Comparison of ENCODE assay signal across 9 cellular contexts in genomic region chr4:680565-680930, GRCh38. TPM values are rescaled to one million over a fixed set of nuclear protein-coding genes. Genes with fewer than 3 reads are reported as not detected.
DNase-seq lines count a peak whose midpoint lies in the region; TF ChIP-seq lines count a peak whose summit lies in the region.
"Had no signal": no experiment of that assay in that cellular context is flagged by ENCODE, and none has a peak within 500 bp of the region (broad histone marks: within the 10 kb centered on the region; RNA-seq: fewer than 3 reads in every experiment).

No MANE protein-coding gene starts in this region.

- H3K36me3 Mint-ChIP-seq in H9 (ENCODE audit: insufficient read depth in 1 of 3, low read depth in 3 of 3) (no peaks in the 10 kb centered on the region; a peak in 3 of 7 replicates), brain (no peaks in the 10 kb centered on the region)

- intact Hi-C loops in OCI-LY7 (cut with micrococcal nuclease; ENCODE audit: unreplicated experiment) = no loop called here

- no peak overlapping the region for H3K56ac ChIP-seq in H9 (ENCODE audit: insufficient read length, low read depth, low read length)

- no peaks in the 10 kb centered on the region; a peak in 1 of 5 replicates for H3K9me3 Mint-ChIP-seq in H9
- H3K9me3 Mint-ChIP-seq in brain = no peaks in the 10 kb centered on the region

- no peak overlapping the region for H2AK5ac ChIP-seq in H9 (ENCODE audit: insufficient read length, low read length)

- no peak overlapping the region for H2BK5ac ChIP-seq in H9 (ENCODE audit: insufficient read length, low read length)

- H3K4me3 ChIP-seq in AG04450 (ENCODE audit: low read depth, low read length) (peak overlapping the region; percentile 66), mesodermal cell (ENCODE audit: extremely low read depth, insufficient read depth, low read length, poor library complexity, severe bottlenecking) (peak overlapping the region; percentile 41), OCI-LY7 (ENCODE audit: low read depth, low read length, poor library complexity, severe bottlenecking) (no peak overlapping the region), MG63 (no peak overlapping the region)

- H3K9ac ChIP-seq in H9 (ENCODE audit: extremely low read depth, insufficient read length, low read length) = no peak overlapping the region

- H3T11ph ChIP-seq in H9 (ENCODE audit: low read length) = no peak overlapping the region

- H2BK12ac ChIP-seq in H9 (ENCODE audit: insufficient read length, low read depth, low read length) = no peak overlapping the region

- H3K23me2 ChIP-seq in H9 (ENCODE audit: insufficient read length, low read depth, low read length, poor library complexity, severe bottlenecking) = peaks cover 5% of the 10 kb centered on the region

- H3K4me3 Mint-ChIP-seq in H9 = peak overlapping the region; percentile 54 to 75
- H3K4me3 Mint-ChIP-seq in brain = peak overlapping the region in 4 of 5 experiments; percentile 22 to 65 (median 52)

- H2AFZ ChIP-seq in H9 (ENCODE audit: low read length) (no peak overlapping the region), OCI-LY7 (ENCODE audit: low read length) (no peak overlapping the region)

- H4K20me1 ChIP-seq in H9 (ENCODE audit: control insufficient read depth, insufficient read depth, insufficient read length) = no peaks in the 10 kb centered on the region
- H4K20me1 ChIP-seq in OCI-LY7 (ENCODE audit: insufficient read depth, low read length) = no peaks in the 10 kb centered on the region

- H3K27ac Mint-ChIP-seq in H9 (no peak overlapping the region), brain (no peak overlapping the region)

- no peaks in the 10 kb centered on the region for H3K36me3 ChIP-seq in mesodermal cell (ENCODE audit: control insufficient read depth, insufficient read depth, low read length)
- H3K36me3 ChIP-seq in OCI-LY7 (ENCODE audit: insufficient read depth, low read length) = no peaks in the 10 kb centered on the region
- no peaks in the 10 kb centered on the region for H3K36me3 ChIP-seq in MG63

- CTCF ChIA-PET in AG04450 (lab: Charles Lee) (no interaction called here), OCI-LY7 (lab: Charles Lee; ENCODE audit: unreplicated experiment) (no interaction called here)

- no peak overlapping the region for H3K18ac ChIP-seq in H9 (ENCODE audit: insufficient read length, low read depth, low read length)

- H3K4me1 ChIP-seq in H9 (ENCODE audit: insufficient read depth, low read length) = no peaks in the 10 kb centered on the region
- H3K4me1 ChIP-seq in mesodermal cell (ENCODE audit: control insufficient read depth, insufficient read depth, low read length, poor library complexity, severe bottlenecking) = peaks cover 7% of the 10 kb centered on the region
- peaks cover 30% of the 10 kb centered on the region for H3K4me1 ChIP-seq in OCI-LY7 (ENCODE audit: insufficient read depth, low read length, poor library complexity, severe bottlenecking)

- no peak overlapping the region for H4K91ac ChIP-seq in H9 (ENCODE audit: insufficient read length, low read depth, low read length)

- no peak overlapping the region for H2BK120ac ChIP-seq in H9 (ENCODE audit: low read depth, low read length, poor library complexity, severe bottlenecking)

- H3K27ac ChIP-seq in AG04450 (ENCODE audit: low read depth, low read length) (no peak overlapping the region), H9 (ENCODE audit: insufficient read length, low read depth, low read length) (no peak overlapping the region), mesodermal cell (ENCODE audit: low read depth, low read length, severe bottlenecking) (no peak overlapping the region), OCI-LY7 (ENCODE audit: low read depth, low read length, poor library complexity, severe bottlenecking) (no peak overlapping the region)

- DNase-seq in AG04450 (ENCODE audit: low read depth, low spot score) = no peak
- DNase-seq in H9 = peak; percentile 53
- DNase-seq in GM03348 (ENCODE audit: low spot score) = no peak
- no peak for DNase-seq in Kasumi-1 (lab: John Stamatoyannopoulos, UW)
- DNase-seq in OCI-LY7 (ENCODE audit: low spot score) = no peak
- DNase-seq in MG63 = no peak

- H3K79me1 ChIP-seq in H9 (ENCODE audit: insufficient read depth, low read depth, low read length, poor library complexity, severe bottlenecking) = no peaks in the 10 kb centered on the region

- no peak overlapping the region for H3K4ac ChIP-seq in H9 (ENCODE audit: low read depth, low read length)

- POLR2A ChIA-PET in AG04450 (lab: Yijun Ruan, JAX) (interaction anchor here (0.6 kb wide), 1 partner anchor 48 kb away, joined by 9 read pairs; no protein-coding TSS in a partner anchor), OCI-LY7 (lab: Charles Lee) (no interaction called here)

- no peak overlapping the region for H3K14ac ChIP-seq in H9 (ENCODE audit: insufficient read depth, low read length)

- H2BK15ac ChIP-seq in H9 (ENCODE audit: low read depth, low read length) = no peak overlapping the region

- H3K27me3 Mint-ChIP-seq in H9 (ENCODE audit: low read depth) = peaks cover 13% of the 10 kb centered on the region
- H3K27me3 Mint-ChIP-seq in brain = peaks cover 8% of the 10 kb centered on the region

- H3K27me3 ChIP-seq in AG04450 (ENCODE audit: control insufficient read depth, insufficient read depth, low read length) (no peaks in the 10 kb centered on the region), H9 (ENCODE audit: insufficient read depth, low read length) (no peaks in the 10 kb centered on the region), MG63 (no peaks in the 10 kb centered on the region)

- peaks cover 2 to 20% of the 10 kb centered on the region in 2 experiments for H3K4me1 Mint-ChIP-seq in H9
- peaks cover 10% of the 10 kb centered on the region for H3K4me1 Mint-ChIP-seq in brain

- H3K4me2 ChIP-seq in H9 (ENCODE audit: insufficient read depth, insufficient read length, low read length) = peak overlapping the region; percentile 53
- no peak overlapping the region for H3K4me2 ChIP-seq in OCI-LY7 (ENCODE audit: low read length)

- H4K8ac ChIP-seq in H9 (replicated peaks; ENCODE audit: insufficient read length, low read depth, low read length) = no peak overlapping the region

- H4K5ac ChIP-seq in H9 (ENCODE audit: insufficient read length, low read depth, low read length) = no peak overlapping the region

- H3K79me2 ChIP-seq in H9 (ENCODE audit: insufficient read depth, low read length) (no peaks in the 10 kb centered on the region), OCI-LY7 (ENCODE audit: insufficient read depth, low read depth, low read length) (no peaks in the 10 kb centered on the region)

- TF ChIP-seq CTCF in AG04450 (IDR thresholded peaks at IDR 0.05; ENCODE audit: low read depth, low read length) (no peak), H9 (conservative IDR thresholded peaks at IDR 0.05) (no peak), brain (conservative IDR thresholded peaks at IDR 0.05) (no peak), OCI-LY7 (conservative IDR thresholded peaks at IDR 0.05; ENCODE audit: low read length) (no peak)

- BruUV-seq in OCI-LY7 (replicated peaks; lab: Mats Ljungman, UMichigan) = no TSS peak

- no peak overlapping the region for H2BK20ac ChIP-seq in H9 (ENCODE audit: low read depth, low read length, poor library complexity, severe bottlenecking)

- WGBS in H9 (ENCODE audit: extremely low coverage, insufficient read length, low lambda C conversion rate) = no CpG with 5 or more reads among the region's 15 CpGs
- WGBS in mesodermal cell (ENCODE audit: insufficient coverage in 2 of 2), 2 experiments = 58 to 63% methylated on average over 11 of the region's 15 CpGs

- H3K9me2 ChIP-seq in OCI-LY7 (ENCODE audit: insufficient read depth, low read length) = no peaks in the 10 kb centered on the region

- H3K9me3 ChIP-seq in AG04450 (ENCODE audit: control insufficient read depth, insufficient read depth, low read length) (peaks cover under 1% of the 10 kb centered on the region; the same call in 1 of the 2 replicates), H9 (ENCODE audit: control insufficient read depth, low read depth, low read length) (no peaks in the 10 kb centered on the region), mesodermal cell (ENCODE audit: control insufficient read depth, low read length) (no peaks in the 10 kb centered on the region), OCI-LY7 (ENCODE audit: low read length) (no peaks in the 10 kb centered on the region), MG63 (no peaks in the 10 kb centered on the region)

- no peak overlapping the region for H3K23ac ChIP-seq in H9 (ENCODE audit: insufficient read length, low read depth, low read length)

RNA-seq across cellular contexts. Expression of gene MYL5, which starts 6.2 kb away (rescaled TPM):
- polyA plus RNA-seq in AG04450 (2011; rRNA removed) = 12.3 and 13.0 TPM in 2 replicates
- 4.6 and 8.0 TPM in 2 replicates for polyA minus RNA-seq in AG04450 (2011; rRNA and poly(A)+ RNA removed)
- total RNA-seq in H9 (2021) = 18.0 and 18.4 TPM in 2 replicates
- polyA plus RNA-seq in brain (ENCODE audit: insufficient read depth, low read depth, low replicate concordance) = 11.6 TPM
- 7.4 TPM for polyA plus RNA-seq in mesodermal cell (2013, experiment 1 of 2)
- 7.5 TPM for polyA plus RNA-seq in mesodermal cell (2013, experiment 2 of 2)
- total RNA-seq in OCI-LY7 (2014; rRNA removed; shearing (Covaris generic)) = 23.0 and 24.4 TPM in 2 replicates
- total RNA-seq in OCI-LY7 (2022) = 62.2 and 67.4 TPM in 2 replicates
- total RNA-seq in MG63 (2014; rRNA removed; shearing (Covaris generic); ENCODE audit: low replicate concordance) = 1.2 TPM in 1 of 2 replicates, not detected in the other

RNA-seq across cellular contexts. Expression of gene ATP5ME, which starts 6.5 kb away (rescaled TPM):
- polyA plus RNA-seq in AG04450 (2011; rRNA removed) (262 and 313 TPM in 2 replicates), brain (ENCODE audit: insufficient read depth, low read depth, low replicate concordance) (717 TPM)
- polyA minus RNA-seq in AG04450 (2011; rRNA and poly(A)+ RNA removed) = 57.6 and 68.0 TPM in 2 replicates
- total RNA-seq in H9 (2021) (425 and 433 TPM in 2 replicates), OCI-LY7 (2022) (276 and 359 TPM in 2 replicates)
- 302 TPM for polyA plus RNA-seq in mesodermal cell (2013, experiment 1 of 2)
- polyA plus RNA-seq in mesodermal cell (2013, experiment 2 of 2) = 291 TPM
- total RNA-seq in OCI-LY7 (2014; rRNA removed; shearing (Covaris generic)) = 388 and 420 TPM in 2 replicates
- total RNA-seq in MG63 (2014; rRNA removed; shearing (Covaris generic); ENCODE audit: low replicate concordance) = 183 TPM in 1 of 2 replicates, not detected in the other

RNA-seq across cellular contexts. Expression of gene SLC49A3, which starts 8.4 kb away (rescaled TPM):
- polyA plus RNA-seq in AG04450 (2011; rRNA removed) (0.11 TPM in 1 of 2 replicates, not detected in the other), brain (ENCODE audit: insufficient read depth, low read depth, low replicate concordance) (1.0 TPM)
- polyA minus RNA-seq in AG04450 (2011; rRNA and poly(A)+ RNA removed) = not detected in 2 replicates
- total RNA-seq in H9 (2021) (6.8 and 6.9 TPM in 2 replicates), OCI-LY7 (2022) (not detected in 2 replicates)
- polyA plus RNA-seq in mesodermal cell (2013, experiment 1 of 2) = 2.2 TPM
- polyA plus RNA-seq in mesodermal cell (2013, experiment 2 of 2) = 1.6 TPM
- not detected in 2 replicates for total RNA-seq in OCI-LY7 (2014; rRNA removed; shearing (Covaris generic))
- 0.49 TPM in 1 of 2 replicates, not detected in the other for total RNA-seq in MG63 (2014; rRNA removed; shearing (Covaris generic); ENCODE audit: low replicate concordance)
- total RNA-seq: NCI-H460 had no signal

RNA-seq across cellular contexts. Expression of gene PCGF3, which starts 25.1 kb away (rescaled TPM):
- polyA plus RNA-seq in AG04450 (2011; rRNA removed) (37.2 and 44.2 TPM in 2 replicates), brain (ENCODE audit: insufficient read depth, low read depth, low replicate concordance) (27.6 TPM)
- 49.1 and 74.2 TPM in 2 replicates for polyA minus RNA-seq in AG04450 (2011; rRNA and poly(A)+ RNA removed)
- total RNA-seq in H9 (2021) (42.6 and 43.1 TPM in 2 replicates), OCI-LY7 (2022) (45.9 and 50.2 TPM in 2 replicates)
- 56.3 TPM for polyA plus RNA-seq in mesodermal cell (2013, experiment 1 of 2)
- polyA plus RNA-seq in mesodermal cell (2013, experiment 2 of 2) = 51.8 TPM
- total RNA-seq in OCI-LY7 (2014; rRNA removed; shearing (Covaris generic)) = 33.8 and 43.7 TPM in 2 replicates
- total RNA-seq in MG63 (2014; rRNA removed; shearing (Covaris generic); ENCODE audit: low replicate concordance) = 9.9 and 25.5 TPM in 2 replicates

RNA-seq across cellular contexts. Expression of gene PDE6B, which starts 55.2 kb away (rescaled TPM):
- polyA plus RNA-seq in AG04450 (2011; rRNA removed) (0.20 and 0.64 TPM in 2 replicates), brain (ENCODE audit: insufficient read depth, low read depth, low replicate concordance) (8.7 TPM)
- 0.46 and 0.52 TPM in 2 replicates for polyA minus RNA-seq in AG04450 (2011; rRNA and poly(A)+ RNA removed)
- total RNA-seq in H9 (2021) (10.2 and 10.8 TPM in 2 replicates), OCI-LY7 (2022) (not detected in 2 replicates)
- 3.8 TPM for polyA plus RNA-seq in mesodermal cell (2013, experiment 1 of 2)
- polyA plus RNA-seq in mesodermal cell (2013, experiment 2 of 2) = 2.0 TPM
- total RNA-seq in OCI-LY7 (2014; rRNA removed; shearing (Covaris generic)) = not detected in 2 replicates
- 0.10 TPM in 1 of 2 replicates, not detected in the other for total RNA-seq in MG63 (2014; rRNA removed; shearing (Covaris generic); ENCODE audit: low replicate concordance)
- total RNA-seq: NCI-H460 had no signal

Comparison
In these comparisons a context has a peak if more than half of its experiments do, and no peak if none do; other contexts are left out.
1. H3K4me3 ChIP-seq: peak in AG04450 (single experiment) and mesodermal cell (single experiment); none in OCI-LY7 (single experiment) and MG63 (single experiment).